Comparison of ENCODE assay signal across 17 cellular contexts in genomic region chr12:32821293-32822089, GRCh38.
DNase-seq lines count a peak whose midpoint lies in the region; ATAC-seq and TF ChIP-seq lines count a peak whose summit lies in the region.
"Had no signal": no experiment of that assay in that cellular context is flagged by ENCODE, and none has a peak within 500 bp of the region (broad histone marks: within the 10 kb centered on the region; RNA-seq: fewer than 3 reads in every experiment).

No MANE protein-coding gene starts in this region.

- H3K27ac ChIP-seq in body of pancreas (peak overlapping the region in 3 of 4 donors; percentile 21 to 55 (median 30)), left ventricle myocardium inferior (replicated peaks) (peak overlapping the region; percentile 85), stomach smooth muscle (ENCODE audit: low read length) (peak overlapping the region; percentile 6)
- H3K27ac ChIP-seq: skin epidermis had no signal

- H3K9me3 Mint-ChIP-seq in HFFc6 = no peaks in the 10 kb centered on the region; the same call in 1 of the 2 replicates
- H3K9me3 Mint-ChIP-seq: activated naive CD4-positive, alpha-beta T cell treated with anti-CD3 and anti-CD28 coated beads, Interleukin-2, amount 50 U/mL, for 72 hours; effector memory CD8-positive, alpha-beta T cell had no signal

- no peak overlapping the region for H3K4me3 Mint-ChIP-seq in HFFc6
- H3K4me3 Mint-ChIP-seq: effector memory CD8-positive, alpha-beta T cell had no signal

- DNase-seq in LHCN-M2 (ENCODE audit: low read depth) (peak; percentile 50), body of pancreas (no peak), left ventricle myocardium inferior (no peak), NCI-H1930 (lab: John Stamatoyannopoulos, UW) (no peak), left colon (no peak), HFFc6 (no peak)
- DNase-seq: activated T-cell treated with anti-CD3 and anti-CD28 coated beads for 4 hours; effector memory CD8-positive, alpha-beta T cell; H7; Kasumi-1; NCI-H1417 treated with DMSO at 0.1 percent for 48 hours; stimulated activated CD4-positive, alpha-beta T cell treated with anti-CD3 and anti-CD28 coated beads, Interleukin-4, amount 100 ng/mL, for 4 hours; stimulated activated CD8-positive, alpha-beta memory T cell treated with anti-CD3 and anti-CD28 coated beads, Interleukin-4, amount 100 ng/mL, for 48 hours; SW 1271 had no signal

- H3K36me3 ChIP-seq in body of pancreas (replicated peaks in 1 of 2; ENCODE audit: insufficient read depth in 1 of 2, low read depth in 2 of 2) = peaks cover 0 to 4% of the 10 kb centered on the region in 2 donors
- peaks cover 27% of the 10 kb centered on the region for H3K36me3 ChIP-seq in left ventricle myocardium inferior
- no peaks in the 10 kb centered on the region for H3K36me3 ChIP-seq in stomach smooth muscle (ENCODE audit: control insufficient read depth in 2 of 2, insufficient read depth in 2 of 2, low read length in 2 of 2)

- no peak for TF ChIP-seq POLR2A in body of pancreas (IDR thresholded peaks at IDR 0.05)

- H3K27me3 Mint-ChIP-seq in HFFc6 (ENCODE audit: insufficient read depth) = no peaks in the 10 kb centered on the region; the same call in none of the 2 replicates

- TF ChIP-seq CTCF in body of pancreas (IDR thresholded peaks at IDR 0.05) = no peak
- TF ChIP-seq CTCF in left ventricle myocardium inferior (IDR thresholded peaks at IDR 0.05; ENCODE audit: borderline replicate concordance) = no peak
- TF ChIP-seq CTCF in HFFc6 (IDR thresholded peaks at IDR 0.05) = no peak

- no peaks in the 10 kb centered on the region for H3K36me3 Mint-ChIP-seq in HFFc6 (ENCODE audit: low read depth)
- H3K36me3 Mint-ChIP-seq: activated naive CD4-positive, alpha-beta T cell treated with anti-CD3 and anti-CD28 coated beads, Interleukin-2, amount 50 U/mL, for 72 hours had no signal

- H3K27me3 ChIP-seq in body of pancreas (no peaks in the 10 kb centered on the region), left ventricle myocardium inferior (ENCODE audit: low read depth) (no peaks in the 10 kb centered on the region), stomach smooth muscle (ENCODE audit: control insufficient read depth in 1 of 2, insufficient read depth in 2 of 2, low read length in 2 of 2) (no peaks in the 10 kb centered on the region)

- H3K27ac Mint-ChIP-seq in HFFc6 = no peak overlapping the region
- H3K27ac Mint-ChIP-seq: activated naive CD4-positive, alpha-beta T cell treated with anti-CD3 and anti-CD28 coated beads, Interleukin-2, amount 50 U/mL, for 72 hours; effector memory CD8-positive, alpha-beta T cell had no signal

- no peaks in the 10 kb centered on the region for H3K4me1 Mint-ChIP-seq in HFFc6 (ENCODE audit: low read depth)

- H3K9me3 ChIP-seq in body of pancreas (no peaks in the 10 kb centered on the region), left ventricle myocardium inferior (replicated peaks) (no peaks in the 10 kb centered on the region), stomach smooth muscle (ENCODE audit: control insufficient read depth in 2 of 2, low read length in 2 of 2) (no peaks in the 10 kb centered on the region)

- intact Hi-C loops in body of pancreas (cut with DNase I) = no loop called here
- intact Hi-C loops in left ventricle myocardium inferior (cut with micrococcal nuclease) = no loop called here
- intact Hi-C loops in left colon (cut with DNase I, micrococcal nuclease) = no loop called here

- no peak overlapping the region for H3K4me3 ChIP-seq in body of pancreas
- H3K4me3 ChIP-seq in left ventricle myocardium inferior = peak overlapping the region; percentile 63
- no peak overlapping the region for H3K4me3 ChIP-seq in stomach smooth muscle (ENCODE audit: low read length in 2 of 2)
- H3K4me3 ChIP-seq: skin epidermis had no signal

- H3K4me1 ChIP-seq in body of pancreas (peaks cover 9% of the 10 kb centered on the region), left ventricle myocardium inferior (peaks cover 52% of the 10 kb centered on the region), stomach smooth muscle (ENCODE audit: control insufficient read depth, insufficient read depth, low read length) (peaks cover 6% of the 10 kb centered on the region)

- H3K9ac ChIP-seq in stomach smooth muscle (ENCODE audit: low read length in 2 of 2) = no peak overlapping the region

- ATAC-seq in body of pancreas = no peak
- no peak for ATAC-seq in left colon
- ATAC-seq: activated naive CD4-positive, alpha-beta T cell treated with anti-CD3 and anti-CD28 coated beads, Interleukin-2, amount 50 U/mL, for 72 hours; effector memory CD8-positive, alpha-beta T cell had no signal

- 69 to 77% methylated on average over 9 of the region's 9 CpGs for WGBS in body of pancreas, 2 donors

Comparison
In these comparisons a context has a peak if more than half of its experiments do, and no peak if none do; other contexts are left out.
1. H3K27ac ChIP-seq: peak in every context shown above with its lines; median percentile 85 in left ventricle myocardium inferior; 30 in body of pancreas; 6 in stomach smooth muscle.